Comparison of ENCODE assay signal across 9 cellular contexts in genomic region chr3:30355622-30356021, GRCh38.
DNase-seq lines count a peak whose midpoint lies in the region; ATAC-seq and TF ChIP-seq lines count a peak whose summit lies in the region.
"Had no signal": no experiment of that assay in that cellular context is flagged by ENCODE, and none has a peak within 500 bp of the region (broad histone marks: within the 10 kb centered on the region; RNA-seq: fewer than 3 reads in every experiment).

No MANE protein-coding gene starts in this region.

- no peaks in the 10 kb centered on the region for H3K36me3 Mint-ChIP-seq in CD8-positive, alpha-beta T cell
- no peaks in the 10 kb centered on the region for H3K36me3 Mint-ChIP-seq in nephron (ENCODE audit: low read depth)

- no peak overlapping the region for H3K4me3 ChIP-seq in CD8-positive, alpha-beta T cell (ENCODE audit: low read depth, low read length)
- H3K4me3 ChIP-seq in lower leg skin (ENCODE audit: low read depth, poor library complexity, severe bottlenecking): no peak overlapping the region

- WGBS in lower leg skin, 2 donors: 94 to 97% methylated on average over 1 of the region's 1 CpG

- intact Hi-C loops in CD8-positive, alpha-beta T cell (cut with DNase I, micrococcal nuclease): loop anchor here in 1 of 2 experiments (2.0 to 5.0 kb wide), 3 partner anchors 25 to 272 kb away; partner anchors contain the start of gene TGFBR2
- intact Hi-C loops in lower leg skin (cut with DNase I; ENCODE audit: low total_unique reads): no loop called here

- no peak for TF ChIP-seq POLR2A in lower leg skin (IDR thresholded peaks at IDR 0.05)

- ATAC-seq in CD8-positive, alpha-beta T cell: no peak
- ATAC-seq in HG02885 (IDR thresholded peaks at IDR 0.05; ENCODE audit: poor library complexity, unreplicated experiment): no peak

- H3K27ac ChIP-seq in CD8-positive, alpha-beta T cell (ENCODE audit: low read depth, low read length): no peak overlapping the region
- H3K27ac ChIP-seq: brain microvascular endothelial cell had no signal

- H3K27me3 ChIP-seq in CD8-positive, alpha-beta T cell (ENCODE audit: insufficient read depth, low read length): no peaks in the 10 kb centered on the region
- H3K27me3 ChIP-seq: brain microvascular endothelial cell had no signal

- H3K27me3 Mint-ChIP-seq in CD8-positive, alpha-beta T cell (ENCODE audit: low read depth): no peaks in the 10 kb centered on the region
- no peaks in the 10 kb centered on the region for H3K27me3 Mint-ChIP-seq in nephron (ENCODE audit: low read depth)

- peaks cover 66% of the 10 kb centered on the region for H3K4me1 ChIP-seq in CD8-positive, alpha-beta T cell (ENCODE audit: insufficient read depth, low read length)

- peaks cover 70% of the 10 kb centered on the region for H3K4me1 Mint-ChIP-seq in CD8-positive, alpha-beta T cell (ENCODE audit: low read depth)
- peaks cover 25% of the 10 kb centered on the region for H3K4me1 Mint-ChIP-seq in nephron

- DNase-seq in CD8-positive, alpha-beta T cell: no peak
- DNase-seq in Kasumi-1 (lab: John Stamatoyannopoulos, UW) (peak; percentile 41 to 44), amniotic epithelial cell (ENCODE audit: low read depth) (peak; percentile 38), lower leg skin (ENCODE audit: low spot score in 2 of 2) (no peak), amniotic stem cell (lab: John Stamatoyannopoulos, UW) (no peak)
- DNase-seq in stimulated activated CD4-positive, alpha-beta T cell treated with anti-CD3 and anti-CD28 coated beads, Interleukin-4, amount 100 ng/mL, for 1 hour: no peak
- DNase-seq: brain microvascular endothelial cell had no signal

- peak overlapping the region; percentile 8 for H3K27ac Mint-ChIP-seq in CD8-positive, alpha-beta T cell
- H3K27ac Mint-ChIP-seq in nephron: peak overlapping the region in 2 of 3 experiments; percentile 11 to 45

- no peaks in the 10 kb centered on the region for H3K9me3 ChIP-seq in CD8-positive, alpha-beta T cell (ENCODE audit: low read length)

- TF ChIP-seq CTCF in CD8-positive, alpha-beta T cell (IDR thresholded peaks at IDR 0.05): no peak
- TF ChIP-seq CTCF in nephron (IDR thresholded peaks at IDR 0.05; ENCODE audit: unreplicated experiment in 3 of 3): no peak
- TF ChIP-seq CTCF in lower leg skin (IDR thresholded peaks at IDR 0.05): no peak

- POLR2A ChIA-PET in CD8-positive, alpha-beta T cell (lab: Charles Lee): interaction anchor here (1.1 to 2.8 kb wide), 3 partner anchors 20 to 310 kb away, joined by 3 to 8 read pairs (median 3); partner anchors contain the start of gene TGFBR2

- H3K4me3 Mint-ChIP-seq in CD8-positive, alpha-beta T cell: no peak overlapping the region
- no peak overlapping the region for H3K4me3 Mint-ChIP-seq in nephron

- no peaks in the 10 kb centered on the region for H3K9me3 Mint-ChIP-seq in CD8-positive, alpha-beta T cell
- H3K9me3 Mint-ChIP-seq in nephron: no peaks in the 10 kb centered on the region

- no peaks in the 10 kb centered on the region for H3K36me3 ChIP-seq in CD8-positive, alpha-beta T cell (ENCODE audit: insufficient read depth, low read length)
- H3K36me3 ChIP-seq: brain microvascular endothelial cell had no signal

- CTCF ChIA-PET in CD8-positive, alpha-beta T cell (lab: Charles Lee): interaction anchor here (1.0 to 2.3 kb wide), 3 partner anchors 36 to 242 kb away, joined by 3 to 10 read pairs (median 3); no protein-coding TSS in a partner anchor

Comparison
In these comparisons a context has a peak if more than half of its experiments do, and no peak if none do; other contexts are left out.
1. DNase-seq: peak in Kasumi-1 (2 of 2) and amniotic epithelial cell (single experiment); none in CD8-positive, alpha-beta T cell (0 of 7), lower leg skin (0 of 2), stimulated activated CD4-positive, alpha-beta T cell treated with anti-CD3 and anti-CD28 coated beads, Interleukin-4, amount 100 ng/mL, for 1 hour (single experiment) and amniotic stem cell (single experiment).